3 cellular contexts compared by ENCODE assay signal in the genomic region with DNA sequence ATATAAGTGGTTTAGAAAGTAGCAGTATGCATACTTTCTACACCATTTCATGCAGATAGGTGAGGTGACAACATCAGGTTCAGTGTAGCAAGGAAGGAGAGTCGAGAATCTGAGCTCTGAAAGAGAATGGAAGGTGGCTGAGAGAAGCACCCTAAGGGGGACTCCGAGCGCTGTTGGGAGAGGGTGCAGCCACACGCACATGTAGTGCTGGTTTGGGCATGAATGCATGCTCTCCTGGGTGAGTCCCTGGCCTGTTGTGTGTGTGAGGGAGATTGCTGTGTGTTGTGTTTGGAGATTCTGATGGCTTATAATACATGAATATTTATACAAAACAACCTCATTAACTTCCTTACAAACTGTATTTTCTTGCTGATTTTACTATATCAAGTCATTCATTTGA.
A peak's percentile ranks its signal among the peaks of the same experiment; 100 is the strongest.
TF ChIP-seq lines count a peak whose summit lies in the region.

No MANE protein-coding gene starts in this region.

TF ChIP-seq in GM23338, 12 proteins besides CTCF, POLR2A, EP300 and RAD21 (continued from another document and continues in another):
- TF ChIP-seq, protein P1, sequence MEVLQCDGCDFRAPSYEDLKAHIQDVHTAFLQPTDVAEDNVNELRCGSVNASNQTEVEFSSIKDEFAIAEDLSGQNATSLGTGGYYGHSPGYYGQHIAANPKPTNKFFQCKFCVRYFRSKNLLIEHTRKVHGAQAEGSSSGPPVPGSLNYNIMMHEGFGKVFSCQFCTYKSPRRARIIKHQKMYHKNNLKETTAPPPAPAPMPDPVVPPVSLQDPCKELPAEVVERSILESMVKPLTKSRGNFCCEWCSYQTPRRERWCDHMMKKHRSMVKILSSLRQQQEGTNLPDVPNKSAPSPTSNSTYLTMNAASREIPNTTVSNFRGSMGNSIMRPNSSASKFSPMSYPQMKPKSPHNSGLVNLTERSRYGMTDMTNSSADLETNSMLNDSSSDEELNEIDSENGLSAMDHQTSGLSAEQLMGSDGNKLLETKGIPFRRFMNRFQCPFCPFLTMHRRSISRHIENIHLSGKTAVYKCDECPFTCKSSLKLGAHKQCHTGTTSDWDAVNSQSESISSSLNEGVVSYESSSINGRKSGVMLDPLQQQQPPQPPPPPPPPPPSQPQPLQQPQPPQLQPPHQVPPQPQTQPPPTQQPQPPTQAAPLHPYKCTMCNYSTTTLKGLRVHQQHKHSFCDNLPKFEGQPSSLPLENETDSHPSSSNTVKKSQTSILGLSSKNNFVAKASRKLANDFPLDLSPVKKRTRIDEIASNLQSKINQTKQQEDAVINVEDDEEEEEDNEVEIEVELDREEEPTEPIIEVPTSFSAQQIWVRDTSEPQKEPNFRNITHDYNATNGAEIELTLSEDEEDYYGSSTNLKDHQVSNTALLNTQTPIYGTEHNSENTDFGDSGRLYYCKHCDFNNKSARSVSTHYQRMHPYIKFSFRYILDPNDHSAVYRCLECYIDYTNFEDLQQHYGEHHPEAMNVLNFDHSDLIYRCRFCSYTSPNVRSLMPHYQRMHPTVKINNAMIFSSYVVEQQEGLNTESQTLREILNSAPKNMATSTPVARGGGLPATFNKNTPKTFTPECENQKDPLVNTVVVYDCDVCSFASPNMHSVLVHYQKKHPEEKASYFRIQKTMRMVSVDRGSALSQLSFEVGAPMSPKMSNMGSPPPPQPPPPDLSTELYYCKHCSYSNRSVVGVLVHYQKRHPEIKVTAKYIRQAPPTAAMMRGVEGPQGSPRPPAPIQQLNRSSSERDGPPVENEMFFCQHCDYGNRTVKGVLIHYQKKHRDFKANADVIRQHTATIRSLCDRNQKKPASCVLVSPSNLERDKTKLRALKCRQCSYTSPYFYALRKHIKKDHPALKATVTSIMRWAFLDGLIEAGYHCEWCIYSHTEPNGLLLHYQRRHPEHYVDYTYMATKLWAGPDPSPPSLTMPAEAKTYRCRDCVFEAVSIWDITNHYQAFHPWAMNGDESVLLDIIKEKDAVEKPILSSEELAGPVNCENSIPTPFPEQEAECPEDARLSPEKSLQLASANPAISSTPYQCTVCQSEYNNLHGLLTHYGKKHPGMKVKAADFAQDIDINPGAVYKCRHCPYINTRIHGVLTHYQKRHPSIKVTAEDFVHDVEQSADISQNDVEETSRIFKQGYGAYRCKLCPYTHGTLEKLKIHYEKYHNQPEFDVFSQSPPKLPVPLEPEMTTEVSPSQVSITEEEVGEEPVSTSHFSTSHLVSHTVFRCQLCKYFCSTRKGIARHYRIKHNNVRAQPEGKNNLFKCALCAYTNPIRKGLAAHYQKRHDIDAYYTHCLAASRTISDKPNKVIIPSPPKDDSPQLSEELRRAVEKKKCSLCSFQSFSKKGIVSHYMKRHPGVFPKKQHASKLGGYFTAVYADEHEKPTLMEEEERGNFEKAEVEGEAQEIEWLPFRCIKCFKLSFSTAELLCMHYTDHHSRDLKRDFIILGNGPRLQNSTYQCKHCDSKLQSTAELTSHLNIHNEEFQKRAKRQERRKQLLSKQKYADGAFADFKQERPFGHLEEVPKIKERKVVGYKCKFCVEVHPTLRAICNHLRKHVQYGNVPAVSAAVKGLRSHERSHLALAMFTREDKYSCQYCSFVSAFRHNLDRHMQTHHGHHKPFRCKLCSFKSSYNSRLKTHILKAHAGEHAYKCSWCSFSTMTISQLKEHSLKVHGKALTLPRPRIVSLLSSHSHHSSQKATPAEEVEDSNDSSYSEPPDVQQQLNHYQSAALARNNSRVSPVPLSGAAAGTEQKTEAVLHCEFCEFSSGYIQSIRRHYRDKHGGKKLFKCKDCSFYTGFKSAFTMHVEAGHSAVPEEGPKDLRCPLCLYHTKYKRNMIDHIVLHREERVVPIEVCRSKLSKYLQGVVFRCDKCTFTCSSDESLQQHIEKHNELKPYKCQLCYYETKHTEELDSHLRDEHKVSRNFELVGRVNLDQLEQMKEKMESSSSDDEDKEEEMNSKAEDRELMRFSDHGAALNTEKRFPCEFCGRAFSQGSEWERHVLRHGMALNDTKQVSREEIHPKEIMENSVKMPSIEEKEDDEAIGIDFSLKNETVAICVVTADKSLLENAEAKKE (CRISPR knock-in tag; IDR thresholded peaks at IDR 0.05) = no peak
- TF ChIP-seq STAT1 (IDR thresholded peaks at IDR 0.05; ENCODE audit: unreplicated experiment) (no peak), ZNF114 (CRISPR knock-in tag; IDR thresholded peaks at IDR 0.05) (no peak), CREB1 (CRISPR knock-in tag; IDR thresholded peaks at IDR 0.05; ENCODE audit: low read depth) (no peak)

TF ChIP-seq in HEK293, 187 proteins besides CTCF, POLR2A, EP300 and RAD21:
- TF ChIP-seq, protein P2, sequence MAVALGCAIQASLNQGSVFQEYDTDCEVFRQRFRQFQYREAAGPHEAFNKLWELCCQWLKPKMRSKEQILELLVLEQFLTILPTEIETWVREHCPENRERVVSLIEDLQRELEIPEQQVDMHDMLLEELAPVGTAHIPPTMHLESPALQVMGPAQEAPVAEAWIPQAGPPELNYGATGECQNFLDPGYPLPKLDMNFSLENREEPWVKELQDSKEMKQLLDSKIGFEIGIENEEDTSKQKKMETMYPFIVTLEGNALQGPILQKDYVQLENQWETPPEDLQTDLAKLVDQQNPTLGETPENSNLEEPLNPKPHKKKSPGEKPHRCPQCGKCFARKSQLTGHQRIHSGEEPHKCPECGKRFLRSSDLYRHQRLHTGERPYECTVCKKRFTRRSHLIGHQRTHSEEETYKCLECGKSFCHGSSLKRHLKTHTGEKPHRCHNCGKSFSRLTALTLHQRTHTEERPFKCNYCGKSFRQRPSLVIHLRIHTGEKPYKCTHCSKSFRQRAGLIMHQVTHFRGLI (tag by site-specific recombination; IDR thresholded peaks at IDR 0.05) = peak; percentile 81; the same call in 1 of the 2 replicates
- TF ChIP-seq, protein P3, sequence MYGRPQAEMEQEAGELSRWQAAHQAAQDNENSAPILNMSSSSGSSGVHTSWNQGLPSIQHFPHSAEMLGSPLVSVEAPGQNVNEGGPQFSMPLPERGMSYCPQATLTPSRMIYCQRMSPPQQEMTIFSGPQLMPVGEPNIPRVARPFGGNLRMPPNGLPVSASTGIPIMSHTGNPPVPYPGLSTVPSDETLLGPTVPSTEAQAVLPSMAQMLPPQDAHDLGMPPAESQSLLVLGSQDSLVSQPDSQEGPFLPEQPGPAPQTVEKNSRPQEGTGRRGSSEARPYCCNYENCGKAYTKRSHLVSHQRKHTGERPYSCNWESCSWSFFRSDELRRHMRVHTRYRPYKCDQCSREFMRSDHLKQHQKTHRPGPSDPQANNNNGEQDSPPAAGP (tag by site-specific recombination; IDR thresholded peaks at IDR 0.05) = no peak

TF ChIP-seq in WTC11, 78 proteins besides CTCF, POLR2A, EP300 and RAD21 (continued from another document):
- TF ChIP-seq, protein P4, sequence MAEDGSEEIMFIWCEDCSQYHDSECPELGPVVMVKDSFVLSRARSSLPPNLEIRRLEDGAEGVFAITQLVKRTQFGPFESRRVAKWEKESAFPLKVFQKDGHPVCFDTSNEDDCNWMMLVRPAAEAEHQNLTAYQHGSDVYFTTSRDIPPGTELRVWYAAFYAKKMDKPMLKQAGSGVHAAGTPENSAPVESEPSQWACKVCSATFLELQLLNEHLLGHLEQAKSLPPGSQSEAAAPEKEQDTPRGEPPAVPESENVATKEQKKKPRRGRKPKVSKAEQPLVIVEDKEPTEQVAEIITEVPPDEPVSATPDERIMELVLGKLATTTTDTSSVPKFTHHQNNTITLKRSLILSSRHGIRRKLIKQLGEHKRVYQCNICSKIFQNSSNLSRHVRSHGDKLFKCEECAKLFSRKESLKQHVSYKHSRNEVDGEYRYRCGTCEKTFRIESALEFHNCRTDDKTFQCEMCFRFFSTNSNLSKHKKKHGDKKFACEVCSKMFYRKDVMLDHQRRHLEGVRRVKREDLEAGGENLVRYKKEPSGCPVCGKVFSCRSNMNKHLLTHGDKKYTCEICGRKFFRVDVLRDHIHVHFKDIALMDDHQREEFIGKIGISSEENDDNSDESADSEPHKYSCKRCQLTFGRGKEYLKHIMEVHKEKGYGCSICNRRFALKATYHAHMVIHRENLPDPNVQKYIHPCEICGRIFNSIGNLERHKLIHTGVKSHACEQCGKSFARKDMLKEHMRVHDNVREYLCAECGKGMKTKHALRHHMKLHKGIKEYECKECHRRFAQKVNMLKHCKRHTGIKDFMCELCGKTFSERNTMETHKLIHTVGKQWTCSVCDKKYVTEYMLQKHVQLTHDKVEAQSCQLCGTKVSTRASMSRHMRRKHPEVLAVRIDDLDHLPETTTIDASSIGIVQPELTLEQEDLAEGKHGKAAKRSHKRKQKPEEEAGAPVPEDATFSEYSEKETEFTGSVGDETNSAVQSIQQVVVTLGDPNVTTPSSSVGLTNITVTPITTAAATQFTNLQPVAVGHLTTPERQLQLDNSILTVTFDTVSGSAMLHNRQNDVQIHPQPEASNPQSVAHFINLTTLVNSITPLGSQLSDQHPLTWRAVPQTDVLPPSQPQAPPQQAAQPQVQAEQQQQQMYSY (CRISPR knock-in tag; IDR thresholded peaks at IDR 0.05) = no peak
- no peak for TF ChIP-seq TCF7 (CRISPR knock-in tag; IDR thresholded peaks at IDR 0.05; ENCODE audit: low read depth)
- no peak for TF ChIP-seq ELF4 (CRISPR knock-in tag; IDR thresholded peaks at IDR 0.05; ENCODE audit: low read depth)
- TF ChIP-seq, protein P5, sequence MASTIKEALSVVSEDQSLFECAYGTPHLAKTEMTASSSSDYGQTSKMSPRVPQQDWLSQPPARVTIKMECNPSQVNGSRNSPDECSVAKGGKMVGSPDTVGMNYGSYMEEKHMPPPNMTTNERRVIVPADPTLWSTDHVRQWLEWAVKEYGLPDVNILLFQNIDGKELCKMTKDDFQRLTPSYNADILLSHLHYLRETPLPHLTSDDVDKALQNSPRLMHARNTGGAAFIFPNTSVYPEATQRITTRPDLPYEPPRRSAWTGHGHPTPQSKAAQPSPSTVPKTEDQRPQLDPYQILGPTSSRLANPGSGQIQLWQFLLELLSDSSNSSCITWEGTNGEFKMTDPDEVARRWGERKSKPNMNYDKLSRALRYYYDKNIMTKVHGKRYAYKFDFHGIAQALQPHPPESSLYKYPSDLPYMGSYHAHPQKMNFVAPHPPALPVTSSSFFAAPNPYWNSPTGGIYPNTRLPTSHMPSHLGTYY (CRISPR knock-in tag; IDR thresholded peaks at IDR 0.05) = no peak
- no peak for TF ChIP-seq ZNF121 (CRISPR knock-in tag; IDR thresholded peaks at IDR 0.05)
- TF ChIP-seq, protein P6, sequence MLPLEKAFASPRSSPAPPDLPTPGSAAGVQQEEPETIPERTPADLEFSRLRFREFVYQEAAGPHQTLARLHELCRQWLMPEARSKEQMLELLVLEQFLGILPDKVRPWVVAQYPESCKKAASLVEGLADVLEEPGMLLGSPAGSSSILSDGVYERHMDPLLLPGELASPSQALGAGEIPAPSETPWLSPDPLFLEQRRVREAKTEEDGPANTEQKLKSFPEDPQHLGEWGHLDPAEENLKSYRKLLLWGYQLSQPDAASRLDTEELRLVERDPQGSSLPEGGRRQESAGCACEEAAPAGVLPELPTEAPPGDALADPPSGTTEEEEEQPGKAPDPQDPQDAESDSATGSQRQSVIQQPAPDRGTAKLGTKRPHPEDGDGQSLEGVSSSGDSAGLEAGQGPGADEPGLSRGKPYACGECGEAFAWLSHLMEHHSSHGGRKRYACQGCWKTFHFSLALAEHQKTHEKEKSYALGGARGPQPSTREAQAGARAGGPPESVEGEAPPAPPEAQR (CRISPR knock-in tag; IDR thresholded peaks at IDR 0.05) = no peak
- no peak for TF ChIP-seq SMAD4 (CRISPR knock-in tag; IDR thresholded peaks at IDR 0.05)
- TF ChIP-seq CBFB (CRISPR knock-in tag; IDR thresholded peaks at IDR 0.05; ENCODE audit: low read depth) = no peak
- TF ChIP-seq ESRRA (CRISPR knock-in tag; IDR thresholded peaks at IDR 0.05; ENCODE audit: borderline replicate concordance) = no peak
